3 cellular contexts compared by ENCODE assay signal in the genomic region with DNA sequence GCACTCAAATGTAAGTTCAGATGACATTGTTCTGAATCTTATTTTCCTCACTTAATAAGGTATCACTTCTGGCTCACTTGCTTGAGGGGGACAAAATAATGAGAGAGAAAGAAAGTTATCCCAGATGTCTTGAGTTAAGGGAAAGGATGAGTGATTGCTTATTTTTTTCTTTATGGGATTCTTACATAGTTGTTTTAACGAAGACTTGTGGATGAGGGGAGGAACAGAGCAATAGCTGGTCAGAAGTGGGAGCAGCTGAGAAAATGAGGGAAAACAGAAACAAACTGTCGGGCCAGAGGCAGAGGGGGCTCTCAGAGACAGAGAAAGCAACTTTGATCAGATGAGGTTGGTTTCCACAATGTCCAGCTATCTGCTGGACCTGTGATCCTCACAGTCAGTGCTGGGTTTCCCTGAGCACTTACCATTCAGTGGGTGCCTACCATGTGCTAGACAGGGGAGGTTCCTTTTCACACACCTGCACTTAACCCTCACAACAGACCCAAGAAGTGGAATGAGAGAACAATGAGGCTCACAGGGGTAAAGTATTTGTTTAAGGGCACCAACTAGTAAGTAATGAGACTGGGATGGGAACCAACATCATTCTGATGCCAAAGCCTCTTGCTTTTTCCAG.
TF ChIP-seq lines count a peak whose summit lies in the region.

No MANE protein-coding gene starts in this region.

TF ChIP-seq in IMR-90, 13 proteins besides CTCF, POLR2A, EP300 and RAD21:
- TF ChIP-seq CEBPB (IDR thresholded peaks at IDR 0.05; ENCODE audit: low read depth, low read length) = no peak
- TF ChIP-seq MAFK (IDR thresholded peaks at IDR 0.05; ENCODE audit: low read depth, low read length) = no peak
- TF ChIP-seq MAZ (IDR thresholded peaks at IDR 0.05; ENCODE audit: borderline replicate concordance, low read depth, low read length) = no peak
- no peak for TF ChIP-seq RFX5 (IDR thresholded peaks at IDR 0.05; ENCODE audit: low read depth, low read length)
- TF ChIP-seq, protein P1, sequence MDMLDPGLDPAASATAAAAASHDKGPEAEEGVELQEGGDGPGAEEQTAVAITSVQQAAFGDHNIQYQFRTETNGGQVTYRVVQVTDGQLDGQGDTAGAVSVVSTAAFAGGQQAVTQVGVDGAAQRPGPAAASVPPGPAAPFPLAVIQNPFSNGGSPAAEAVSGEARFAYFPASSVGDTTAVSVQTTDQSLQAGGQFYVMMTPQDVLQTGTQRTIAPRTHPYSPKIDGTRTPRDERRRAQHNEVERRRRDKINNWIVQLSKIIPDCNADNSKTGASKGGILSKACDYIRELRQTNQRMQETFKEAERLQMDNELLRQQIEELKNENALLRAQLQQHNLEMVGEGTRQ (IDR thresholded peaks at IDR 0.05; ENCODE audit: low read depth, low read length) = no peak
- TF ChIP-seq MXI1 (IDR thresholded peaks at IDR 0.05; ENCODE audit: borderline replicate concordance, low read depth, low read length) = no peak
- no peak for TF ChIP-seq ELK1 (IDR thresholded peaks at IDR 0.05; ENCODE audit: borderline replicate concordance, low read depth, low read length)
- TF ChIP-seq FOS (IDR thresholded peaks at IDR 0.05; ENCODE audit: low read depth, low read length) = no peak
- no peak for TF ChIP-seq SMC3 (IDR thresholded peaks at IDR 0.05; ENCODE audit: low read depth, low read length)
- TF ChIP-seq NFE2L2 (IDR thresholded peaks at IDR 0.05; ENCODE audit: low read depth, low read length) = no peak
- no peak for TF ChIP-seq RCOR1 (IDR thresholded peaks at IDR 0.05; ENCODE audit: insufficient replicate concordance, low read length)
- no peak for TF ChIP-seq CHD1 (IDR thresholded peaks at IDR 0.05; ENCODE audit: low read depth, low read length)
TF ChIP-seq in IMR-90: peak in this region for 0.

TF ChIP-seq in H1, 55 proteins besides CTCF, POLR2A, EP300 and RAD21:
- TF ChIP-seq RBBP5 (IDR thresholded peaks at IDR 0.05; ENCODE audit: borderline replicate concordance, low read depth, low read length) (no peak), POLR2AphosphoS5 (IDR thresholded peaks at IDR 0.05; ENCODE audit: low read depth, low read length) (no peak), KDM4A (IDR thresholded peaks at IDR 0.05; ENCODE audit: low read depth, low read length, severe bottlenecking) (no peak), TCF12 (IDR thresholded peaks at IDR 0.05; ENCODE audit: low read depth, low read length) (no peak), CREB1 (IDR thresholded peaks at IDR 0.05) (no peak)

TF ChIP-seq in GM12891, 5 proteins besides CTCF, POLR2A, EP300 and RAD21:
- TF ChIP-seq TAF1 (IDR thresholded peaks at IDR 0.05; ENCODE audit: low read depth, low read length) (no peak), SPI1 (IDR thresholded peaks at IDR 0.05; ENCODE audit: low read depth, low read length) (no peak), POU2F2 (IDR thresholded peaks at IDR 0.05; ENCODE audit: low read depth, low read length) (no peak), POLR2AphosphoS5 (IDR thresholded peaks at IDR 0.05; ENCODE audit: low read depth, low read length) (no peak), PAX5 (IDR thresholded peaks at IDR 0.05; ENCODE audit: insufficient read depth, low read length, severe bottlenecking) (no peak)
TF ChIP-seq in GM12891: peak in this region for 0.
